ENCODE assay signal across 33 cellular contexts in genomic region chr16:73730496-73731090, GRCh38.
"Had no signal": no experiment of that assay in that cellular context is flagged by ENCODE, and none has a peak within 500 bp of the region (broad histone marks: within the 10 kb centered on the region; RNA-seq: fewer than 3 reads in every experiment).

No MANE protein-coding gene starts in this region.

- ATAC-seq: activated CD4-positive, CD25-positive, alpha-beta regulatory T cell treated with anti-CD3 and anti-CD28 coated beads, Interleukin-2, amount 50 U/mL, for 24 hours; activated CD8-positive, alpha-beta T cell treated with anti-CD3 and anti-CD28 coated beads, Interleukin-2, amount 10 ng/mL, durations not matched to agents 7 days and 5 days; activated naive CD4-positive, alpha-beta T cell treated with anti-CD3 and anti-CD28 coated beads, Interleukin-2, amount 50 U/mL, for 72 hours; activated naive CD8-positive, alpha-beta T cell treated with anti-CD3 and anti-CD28 coated beads, Interleukin-2, amount 50 U/mL, for 24 hours; Panc1; T-cell had no signal

- H3K9me3 ChIP-seq: ascending aorta, SJSA1 had no signal

- H3K4me3 Mint-ChIP-seq: activated CD8-positive, alpha-beta T cell treated with anti-CD3 and anti-CD28 coated beads, Interleukin-2, amount 10 ng/mL, durations not matched to agents 7 days and 5 days; activated naive CD8-positive, alpha-beta T cell treated with anti-CD3 and anti-CD28 coated beads, Interleukin-2, amount 50 U/mL, for 24 hours; brain; central memory CD8-positive, alpha-beta T cell; T-cell had no signal

- H3K36me3 ChIP-seq: ascending aorta, MG63, SJSA1, WERI-Rb-1 had no signal

- H3K4me1 Mint-ChIP-seq: brain; central memory CD8-positive, alpha-beta T cell; T-cell had no signal

- H3K36me3 Mint-ChIP-seq: activated naive CD4-positive, alpha-beta T cell treated with anti-CD3 and anti-CD28 coated beads, Interleukin-2, amount 50 U/mL, for 72 hours; T-cell had no signal

- H3K27me3 Mint-ChIP-seq: activated naive CD8-positive, alpha-beta T cell treated with anti-CD3 and anti-CD28 coated beads, Interleukin-2, amount 50 U/mL, for 24 hours; central memory CD8-positive, alpha-beta T cell; T-cell had no signal

- H3K27ac Mint-ChIP-seq: activated CD8-positive, alpha-beta T cell treated with anti-CD3 and anti-CD28 coated beads, Interleukin-2, amount 10 ng/mL, durations not matched to agents 7 days and 5 days; activated naive CD4-positive, alpha-beta T cell treated with anti-CD3 and anti-CD28 coated beads, Interleukin-2, amount 50 U/mL, for 72 hours; activated naive CD8-positive, alpha-beta T cell treated with anti-CD3 and anti-CD28 coated beads, Interleukin-2, amount 50 U/mL, for 24 hours; brain; T-cell had no signal

- H3K27me3 ChIP-seq: ascending aorta, MG63, SJSA1 had no signal

- FAIRE-seq: TTC549 had no signal

- H3K27ac ChIP-seq: ascending aorta, SJSA1, WERI-Rb-1 had no signal

- DNase-seq: activated CD4-positive, alpha-beta T cell treated with anti-CD3 and anti-CD28 coated beads for 48 hours; activated CD4-positive, alpha-beta T cell treated with anti-CD3 and anti-CD28 coated beads, Interleukin-2, amount 50 U/mL, for 4 hours; activated CD8-positive, alpha-beta memory T cell treated with anti-CD3 and anti-CD28 coated beads, Interleukin-2, amount 50 U/mL, for 48 hours; activated CD8-positive, alpha-beta T cell treated with anti-CD3 and anti-CD28 coated beads, Interleukin-2, amount 10 ng/mL, durations not matched to agents 7 days and 5 days; activated naive CD8-positive, alpha-beta T cell treated with anti-CD3 and anti-CD28 coated beads, Interleukin-2, amount 50 U/mL, for 24 hours; activated T-cell treated with anti-CD3 and anti-CD28 coated beads, Interleukin-2, amount 50 U/mL, for 1 hour; amniotic stem cell; KG1; MG63; NCI-H1105; NCI-H1436 treated with DMSO at 0.1 percent for 48 hours; NCI-H187; NCI-H2081; NCI-H2171; NCI-H2227 treated with DMSO at 0.1 percent for 48 hours; NCI-H446 treated with DMSO at 0.1 percent for 48 hours; NCI-H526 treated with DMSO at 0.1 percent for 48 hours; NCI-H82; NK-92 treated with Interleukin-12 subunit alpha and Interleukin-12 subunit beta, amount 100 ng/mL, for 24 hours; OCI-M1; SHP77; T-cell; T-helper 2 cell; T1000; WERI-Rb-1 had no signal

- H3K4me1 ChIP-seq: ascending aorta had no signal

- H3K4me3 ChIP-seq: ascending aorta, MG63, SJSA1 had no signal
